ENCODE assay signal across 17 cellular contexts in genomic region chr3:33417051-33417673, GRCh38. TPM values are rescaled to one million over a fixed set of nuclear protein-coding genes. Genes with fewer than 3 reads are reported as not detected.
DNase-seq lines count a peak whose midpoint lies in the region; ATAC-seq and TF ChIP-seq lines count a peak whose summit lies in the region.
"Had no signal": no experiment of that assay in that cellular context is flagged by ENCODE, and none has a peak within 500 bp of the region (broad histone marks: within the 10 kb centered on the region; RNA-seq: fewer than 3 reads in every experiment).

No MANE protein-coding gene starts in this region.

- no peak overlapping the region for H3K4me2 ChIP-seq in IMR-90 (ENCODE audit: low read depth, low read length)
- H3K4me2 ChIP-seq: SK-N-SH had no signal

- H4K5ac ChIP-seq in IMR-90 (ENCODE audit: low read depth, low read length) = no peak overlapping the region

- H3K9me3 ChIP-seq in IMR-90 (ENCODE audit: control insufficient read depth, insufficient read depth, low read length) (no peaks in the 10 kb centered on the region), lower lobe of right lung (no peaks in the 10 kb centered on the region)
- H3K9me3 ChIP-seq: Caco-2, sigmoid colon, SK-N-SH, tibial nerve had no signal

- TF ChIP-seq CTCF in IMR-90 (conservative IDR thresholded peaks at IDR 0.05; ENCODE audit: low read depth, low read length) = no peak
- TF ChIP-seq CTCF in dorsolateral prefrontal cortex (IDR thresholded peaks at IDR 0.05 in 54 of 56, conservative IDR thresholded peaks at IDR 0.05 in 2 of 56; ENCODE audit: low read depth in 1 of 56, partially characterized antibody in 56 of 56) = no peak
- TF ChIP-seq CTCF in lower lobe of right lung (IDR thresholded peaks at IDR 0.05) = no peak

- CTCF ChIA-PET in IMR-90 (lab: Yijun Ruan, JAX) = no interaction called here

- peaks cover 5% of the 10 kb centered on the region for H4K20me1 ChIP-seq in IMR-90 (ENCODE audit: insufficient read depth, low read length)

- no peak overlapping the region for H3K4ac ChIP-seq in IMR-90 (ENCODE audit: low read depth, low read length)

- in situ Hi-C loops in IMR-90 (cut with MboI; ENCODE audit: low sequenced_read_pairs) = no loop called here

- no peak overlapping the region for H2BK15ac ChIP-seq in IMR-90 (ENCODE audit: low read depth, low read length)

- H3K36me3 ChIP-seq in IMR-90 (ENCODE audit: control insufficient read depth, insufficient read depth, low read length) (peaks cover 24% of the 10 kb centered on the region), lower lobe of right lung (peaks cover 68% of the 10 kb centered on the region)

- no peak overlapping the region for H2BK20ac ChIP-seq in IMR-90 (ENCODE audit: low read depth, low read length)

- H4K8ac ChIP-seq in IMR-90 (ENCODE audit: low read depth in 2 of 2, low read length in 2 of 2) = no peak overlapping the region

- peaks cover 27 to 60% of the 10 kb centered on the region in 2 experiments for H3K79me1 ChIP-seq in IMR-90 (ENCODE audit: low read depth in 1 of 2, low read length in 2 of 2)

- no peak overlapping the region for H4K91ac ChIP-seq in IMR-90 (ENCODE audit: insufficient read depth, low read depth, low read length)

- H2AK5ac ChIP-seq in IMR-90 (ENCODE audit: low read depth, low read length) = no peak overlapping the region

- no peak overlapping the region for H2BK5ac ChIP-seq in IMR-90 (ENCODE audit: low read depth, low read length, poor library complexity, severe bottlenecking)

- H3K27ac ChIP-seq in IMR-90 (ENCODE audit: insufficient read depth, low read length) (no peak overlapping the region), dorsolateral prefrontal cortex (no peak overlapping the region), lower lobe of right lung (no peak overlapping the region)
- H3K27ac ChIP-seq: 22Rv1, sigmoid colon, tibial nerve had no signal

- WGBS in IMR-90 (ENCODE audit: extremely low coverage in 2 of 2, insufficient read length in 1 of 2), 2 experiments = no CpG with 5 or more reads among the region's 3 CpGs

- no peak for TF ChIP-seq RAD21 in IMR-90 (IDR thresholded peaks at IDR 0.05; ENCODE audit: low read length)

- H3K23ac ChIP-seq in IMR-90 (ENCODE audit: low read depth, low read length) = no peak overlapping the region

- no peak overlapping the region for H3K14ac ChIP-seq in IMR-90 (replicated peaks; ENCODE audit: low read depth, low read length)

- no peak overlapping the region for H3K4me3 ChIP-seq in IMR-90 (ENCODE audit: insufficient read depth, low read depth, low read length)
- H3K4me3 ChIP-seq in dorsolateral prefrontal cortex = no peak overlapping the region
- H3K4me3 ChIP-seq in lower lobe of right lung = no peak overlapping the region
- H3K4me3 ChIP-seq: sigmoid colon, tibial nerve had no signal

- H3K4me1 ChIP-seq in IMR-90 (ENCODE audit: control insufficient read depth, insufficient read depth, low read length) = no peaks in the 10 kb centered on the region
- H3K4me1 ChIP-seq in lower lobe of right lung = no peaks in the 10 kb centered on the region
- H3K4me1 ChIP-seq: Caco-2, sigmoid colon, tibial nerve had no signal

- H3K27me3 ChIP-seq in IMR-90 (ENCODE audit: control insufficient read depth, insufficient read depth, low read length) = no peaks in the 10 kb centered on the region
- no peaks in the 10 kb centered on the region for H3K27me3 ChIP-seq in dorsolateral prefrontal cortex
- no peaks in the 10 kb centered on the region for H3K27me3 ChIP-seq in lower lobe of right lung (ENCODE audit: low read depth)
- H3K27me3 ChIP-seq: sigmoid colon, tibial nerve had no signal

- H3K9me1 ChIP-seq in IMR-90 (ENCODE audit: insufficient read depth, low read length) = 0 out of 2 replicates have a peak, but pooled peaks cover 5% of the 10 kb centered on the region

- dilution Hi-C loops in IMR-90 (cut with HindIII; ENCODE audit: low sequenced_read_pairs, unreplicated experiment) = no loop called here

- POLR2A ChIA-PET in IMR-90 (lab: Charles Lee; ENCODE audit: unreplicated experiment) = no interaction called here

- DNase-seq in NK-92 treated with Interleukin-12 subunit alpha and Interleukin-12 subunit beta, amount 100 ng/mL, for 24 hours (lab: John Stamatoyannopoulos, UW) = peak; percentile 5
- DNase-seq in NK-92 (lab: John Stamatoyannopoulos, UW; ENCODE audit: unreplicated experiment) (no peak), IMR-90 (peak; percentile 47), kidney tubule cell (ENCODE audit: low spot score) (peak; percentile 14), dorsolateral prefrontal cortex (no peak), lower lobe of right lung (no peak), NCI-H1092 treated with DMSO at 0.1 percent for 48 hours (lab: John Stamatoyannopoulos, UW) (no peak)
- DNase-seq in activated T-cell treated with anti-CD3 and anti-CD28 coated beads, Interleukin-2, amount 50 U/mL, for 48 hours = peak; percentile 47 to 48
- DNase-seq: activated naive CD8-positive, alpha-beta T cell treated with anti-CD3 and anti-CD28 coated beads, Interleukin-2, amount 10 ng/mL, durations not matched to agents 7 days and 5 days; Caco-2; kidney; NCI-H1417; NCI-H524 treated with DMSO at 0.1 percent for 48 hours; sigmoid colon; SK-N-SH had no signal

- H3K9ac ChIP-seq in IMR-90 (ENCODE audit: low read depth, low read length) = no peak overlapping the region
- H3K9ac ChIP-seq: SK-N-SH had no signal

- no peak overlapping the region for H2AFZ ChIP-seq in IMR-90 (replicated peaks; ENCODE audit: low read length, poor library complexity)

- H2BK120ac ChIP-seq in IMR-90 (ENCODE audit: low read depth, low read length) = no peak overlapping the region

- TF ChIP-seq POLR2A in IMR-90 (IDR thresholded peaks at IDR 0.05; ENCODE audit: low read depth, low read length) = no peak

- intact Hi-C loops in IMR-90 (cut with micrococcal nuclease) = no loop called here
- intact Hi-C loops in dorsolateral prefrontal cortex (cut with DNase I) = no loop called here
- intact Hi-C loops in lower lobe of right lung (cut with DNase I) = no loop called here

- ATAC-seq in IMR-90 (ENCODE audit: low read depth) (no peak), lower lobe of right lung (no peak)

- no peak overlapping the region for H2AK9ac ChIP-seq in IMR-90 (replicated peaks; ENCODE audit: low read depth, low read length, poor library complexity)

- H3K56ac ChIP-seq in IMR-90 (ENCODE audit: extremely low read depth, insufficient read depth, low read length) = no peak overlapping the region

- no peak overlapping the region for H3K18ac ChIP-seq in IMR-90 (ENCODE audit: low read depth, low read length)

- BruUV-seq in IMR-90 (replicated peaks; lab: Mats Ljungman, UMichigan) = no TSS peak

TF ChIP-seq in IMR-90, 13 proteins besides CTCF, POLR2A, EP300 and RAD21:
- TF ChIP-seq CEBPB (IDR thresholded peaks at IDR 0.05; ENCODE audit: low read depth, low read length) (peak; percentile 80), USF2 (IDR thresholded peaks at IDR 0.05; ENCODE audit: low read depth, low read length) (no peak), BHLHE40 (IDR thresholded peaks at IDR 0.05; ENCODE audit: low read depth, low read length) (no peak)

RNA-seq across cellular contexts. Expression of gene UBP1, which starts 23.0 kb away (rescaled TPM):
- total RNA-seq in IMR-90 (2012; rRNA removed) (56.3 and 68.6 TPM in 2 replicates), dorsolateral prefrontal cortex (100 to 1,000 TPM in 1 of 120 experiments, 10 to 100 TPM in 119; 32.8 to 113 (median 70.5) TPM), lower lobe of right lung (67.0 TPM)
- polyA plus RNA-seq in IMR-90 (2012; rRNA removed) = 69.1 and 73.8 TPM in 2 replicates
- 12.4 and 31.0 TPM in 2 replicates for polyA plus RNA-seq in IMR-90 (2012; cell fraction: cytosol; rRNA removed)
- polyA plus RNA-seq in IMR-90 (2012; cell fraction: nucleus; rRNA removed; ENCODE audit: low replicate concordance) = 45.9 and 251 TPM in 2 replicates

Comparison
In these comparisons a context has a peak if more than half of its experiments do, and no peak if none do; other contexts are left out.
1. DNase-seq: peak in NK-92 treated with Interleukin-12 subunit alpha and Interleukin-12 subunit beta, amount 100 ng/mL, for 24 hours (single experiment), IMR-90 (single experiment), activated T-cell treated with anti-CD3 and anti-CD28 coated beads, Interleukin-2, amount 50 U/mL, for 48 hours (2 of 2) and kidney tubule cell (single experiment); none in NK-92 (single experiment), dorsolateral prefrontal cortex (0 of 10), lower lobe of right lung (single experiment) and NCI-H1092 treated with DMSO at 0.1 percent for 48 hours (single experiment).